1 cellular context compared by ENCODE assay signal in the genomic region with DNA sequence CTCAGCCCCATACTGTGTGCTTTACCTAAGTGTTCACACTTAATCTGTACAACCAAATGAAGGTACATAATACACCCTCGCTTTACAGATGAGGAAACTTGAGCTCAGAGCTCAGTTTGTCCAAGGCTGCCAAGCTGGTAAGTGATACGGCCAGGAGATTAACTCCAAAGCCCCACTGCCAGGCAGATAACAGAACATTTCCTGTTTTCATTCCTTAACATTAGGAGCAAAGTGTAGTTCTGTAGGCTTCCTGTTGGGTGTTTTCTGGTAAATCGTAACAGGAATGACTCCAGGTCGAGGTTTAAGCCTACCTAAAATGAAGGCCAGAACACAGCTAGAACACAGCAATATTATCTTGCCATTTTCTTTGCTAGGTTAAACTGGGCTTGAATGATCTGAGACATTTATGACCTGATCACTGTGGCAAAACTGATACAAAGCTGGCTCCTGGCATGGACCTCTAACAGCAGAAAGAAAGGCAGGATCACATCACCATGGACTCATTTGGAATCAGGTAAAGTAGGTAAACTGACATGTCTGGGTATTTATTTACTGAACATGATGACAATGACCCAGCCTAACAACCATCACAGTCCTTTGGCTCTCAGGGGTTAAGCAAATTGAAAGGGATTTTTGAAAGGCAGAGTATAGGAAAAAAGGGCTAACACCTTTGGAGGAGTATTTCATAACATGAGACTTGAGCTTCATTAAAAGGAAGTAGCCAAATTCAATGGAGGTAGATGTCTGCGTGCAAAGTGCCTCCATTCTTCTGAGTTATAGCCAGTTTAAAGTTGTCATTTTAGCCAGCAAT.
TF ChIP-seq lines count a peak whose summit lies in the region.

No MANE protein-coding gene starts in this region.

TF ChIP-seq in HepG2, 621 proteins besides CTCF, POLR2A, EP300 and RAD21 (continued from another document):
- TF ChIP-seq, protein P1, sequence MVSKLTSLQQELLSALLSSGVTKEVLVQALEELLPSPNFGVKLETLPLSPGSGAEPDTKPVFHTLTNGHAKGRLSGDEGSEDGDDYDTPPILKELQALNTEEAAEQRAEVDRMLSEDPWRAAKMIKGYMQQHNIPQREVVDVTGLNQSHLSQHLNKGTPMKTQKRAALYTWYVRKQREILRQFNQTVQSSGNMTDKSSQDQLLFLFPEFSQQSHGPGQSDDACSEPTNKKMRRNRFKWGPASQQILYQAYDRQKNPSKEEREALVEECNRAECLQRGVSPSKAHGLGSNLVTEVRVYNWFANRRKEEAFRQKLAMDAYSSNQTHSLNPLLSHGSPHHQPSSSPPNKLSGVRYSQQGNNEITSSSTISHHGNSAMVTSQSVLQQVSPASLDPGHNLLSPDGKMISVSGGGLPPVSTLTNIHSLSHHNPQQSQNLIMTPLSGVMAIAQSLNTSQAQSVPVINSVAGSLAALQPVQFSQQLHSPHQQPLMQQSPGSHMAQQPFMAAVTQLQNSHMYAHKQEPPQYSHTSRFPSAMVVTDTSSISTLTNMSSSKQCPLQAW (CRISPR knock-in tag; IDR thresholded peaks at IDR 0.05), result peak; percentile 71
- TF ChIP-seq SIX1 (CRISPR knock-in tag; IDR thresholded peaks at IDR 0.05; ENCODE audit: borderline replicate concordance) (peak; percentile 91; the same call in 1 of the 2 replicates), SMAD3 (CRISPR knock-in tag; IDR thresholded peaks at IDR 0.05) (no peak; the same call in 1 of the 2 replicates), BRD4 (CRISPR knock-in tag; IDR thresholded peaks at IDR 0.05) (no peak), ZKSCAN8 (CRISPR knock-in tag; IDR thresholded peaks at IDR 0.05; ENCODE audit: borderline replicate concordance) (peak; percentile 53; the same call in 1 of the 2 replicates), MTA3 (CRISPR knock-in tag; IDR thresholded peaks at IDR 0.05) (no peak), DPF2 (CRISPR knock-in tag; IDR thresholded peaks at IDR 0.05; ENCODE audit: borderline replicate concordance, low read depth) (peak; percentile 73), POLR2G (IDR thresholded peaks at IDR 0.05; ENCODE audit: low read depth, low read length) (0 out of 2 replicates have a peak, but pooled peaks have one; percentile 42), IKZF4 (CRISPR knock-in tag; IDR thresholded peaks at IDR 0.05; ENCODE audit: borderline replicate concordance, low read depth, not compliant biosample characterization) (no peak)
- TF ChIP-seq, protein P2, sequence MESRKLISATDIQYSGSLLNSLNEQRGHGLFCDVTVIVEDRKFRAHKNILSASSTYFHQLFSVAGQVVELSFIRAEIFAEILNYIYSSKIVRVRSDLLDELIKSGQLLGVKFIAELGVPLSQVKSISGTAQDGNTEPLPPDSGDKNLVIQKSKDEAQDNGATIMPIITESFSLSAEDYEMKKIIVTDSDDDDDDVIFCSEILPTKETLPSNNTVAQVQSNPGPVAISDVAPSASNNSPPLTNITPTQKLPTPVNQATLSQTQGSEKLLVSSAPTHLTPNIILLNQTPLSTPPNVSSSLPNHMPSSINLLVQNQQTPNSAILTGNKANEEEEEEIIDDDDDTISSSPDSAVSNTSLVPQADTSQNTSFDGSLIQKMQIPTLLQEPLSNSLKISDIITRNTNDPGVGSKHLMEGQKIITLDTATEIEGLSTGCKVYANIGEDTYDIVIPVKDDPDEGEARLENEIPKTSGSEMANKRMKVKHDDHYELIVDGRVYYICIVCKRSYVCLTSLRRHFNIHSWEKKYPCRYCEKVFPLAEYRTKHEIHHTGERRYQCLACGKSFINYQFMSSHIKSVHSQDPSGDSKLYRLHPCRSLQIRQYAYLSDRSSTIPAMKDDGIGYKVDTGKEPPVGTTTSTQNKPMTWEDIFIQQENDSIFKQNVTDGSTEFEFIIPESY (CRISPR knock-in tag; IDR thresholded peaks at IDR 0.05), result no peak
- TF ChIP-seq, protein P3, sequence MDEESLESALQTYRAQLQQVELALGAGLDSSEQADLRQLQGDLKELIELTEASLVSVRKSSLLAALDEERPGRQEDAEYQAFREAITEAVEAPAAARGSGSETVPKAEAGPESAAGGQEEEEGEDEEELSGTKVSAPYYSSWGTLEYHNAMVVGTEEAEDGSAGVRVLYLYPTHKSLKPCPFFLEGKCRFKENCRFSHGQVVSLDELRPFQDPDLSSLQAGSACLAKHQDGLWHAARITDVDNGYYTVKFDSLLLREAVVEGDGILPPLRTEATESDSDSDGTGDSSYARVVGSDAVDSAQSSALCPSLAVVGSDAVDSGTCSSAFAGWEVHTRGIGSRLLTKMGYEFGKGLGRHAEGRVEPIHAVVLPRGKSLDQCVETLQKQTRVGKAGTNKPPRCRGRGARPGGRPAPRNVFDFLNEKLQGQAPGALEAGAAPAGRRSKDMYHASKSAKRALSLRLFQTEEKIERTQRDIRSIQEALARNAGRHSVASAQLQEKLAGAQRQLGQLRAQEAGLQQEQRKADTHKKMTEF (CRISPR knock-in tag; IDR thresholded peaks at IDR 0.05), result 0 out of 2 replicates have a peak, but pooled peaks have one; percentile 14
- TF ChIP-seq, protein P4, sequence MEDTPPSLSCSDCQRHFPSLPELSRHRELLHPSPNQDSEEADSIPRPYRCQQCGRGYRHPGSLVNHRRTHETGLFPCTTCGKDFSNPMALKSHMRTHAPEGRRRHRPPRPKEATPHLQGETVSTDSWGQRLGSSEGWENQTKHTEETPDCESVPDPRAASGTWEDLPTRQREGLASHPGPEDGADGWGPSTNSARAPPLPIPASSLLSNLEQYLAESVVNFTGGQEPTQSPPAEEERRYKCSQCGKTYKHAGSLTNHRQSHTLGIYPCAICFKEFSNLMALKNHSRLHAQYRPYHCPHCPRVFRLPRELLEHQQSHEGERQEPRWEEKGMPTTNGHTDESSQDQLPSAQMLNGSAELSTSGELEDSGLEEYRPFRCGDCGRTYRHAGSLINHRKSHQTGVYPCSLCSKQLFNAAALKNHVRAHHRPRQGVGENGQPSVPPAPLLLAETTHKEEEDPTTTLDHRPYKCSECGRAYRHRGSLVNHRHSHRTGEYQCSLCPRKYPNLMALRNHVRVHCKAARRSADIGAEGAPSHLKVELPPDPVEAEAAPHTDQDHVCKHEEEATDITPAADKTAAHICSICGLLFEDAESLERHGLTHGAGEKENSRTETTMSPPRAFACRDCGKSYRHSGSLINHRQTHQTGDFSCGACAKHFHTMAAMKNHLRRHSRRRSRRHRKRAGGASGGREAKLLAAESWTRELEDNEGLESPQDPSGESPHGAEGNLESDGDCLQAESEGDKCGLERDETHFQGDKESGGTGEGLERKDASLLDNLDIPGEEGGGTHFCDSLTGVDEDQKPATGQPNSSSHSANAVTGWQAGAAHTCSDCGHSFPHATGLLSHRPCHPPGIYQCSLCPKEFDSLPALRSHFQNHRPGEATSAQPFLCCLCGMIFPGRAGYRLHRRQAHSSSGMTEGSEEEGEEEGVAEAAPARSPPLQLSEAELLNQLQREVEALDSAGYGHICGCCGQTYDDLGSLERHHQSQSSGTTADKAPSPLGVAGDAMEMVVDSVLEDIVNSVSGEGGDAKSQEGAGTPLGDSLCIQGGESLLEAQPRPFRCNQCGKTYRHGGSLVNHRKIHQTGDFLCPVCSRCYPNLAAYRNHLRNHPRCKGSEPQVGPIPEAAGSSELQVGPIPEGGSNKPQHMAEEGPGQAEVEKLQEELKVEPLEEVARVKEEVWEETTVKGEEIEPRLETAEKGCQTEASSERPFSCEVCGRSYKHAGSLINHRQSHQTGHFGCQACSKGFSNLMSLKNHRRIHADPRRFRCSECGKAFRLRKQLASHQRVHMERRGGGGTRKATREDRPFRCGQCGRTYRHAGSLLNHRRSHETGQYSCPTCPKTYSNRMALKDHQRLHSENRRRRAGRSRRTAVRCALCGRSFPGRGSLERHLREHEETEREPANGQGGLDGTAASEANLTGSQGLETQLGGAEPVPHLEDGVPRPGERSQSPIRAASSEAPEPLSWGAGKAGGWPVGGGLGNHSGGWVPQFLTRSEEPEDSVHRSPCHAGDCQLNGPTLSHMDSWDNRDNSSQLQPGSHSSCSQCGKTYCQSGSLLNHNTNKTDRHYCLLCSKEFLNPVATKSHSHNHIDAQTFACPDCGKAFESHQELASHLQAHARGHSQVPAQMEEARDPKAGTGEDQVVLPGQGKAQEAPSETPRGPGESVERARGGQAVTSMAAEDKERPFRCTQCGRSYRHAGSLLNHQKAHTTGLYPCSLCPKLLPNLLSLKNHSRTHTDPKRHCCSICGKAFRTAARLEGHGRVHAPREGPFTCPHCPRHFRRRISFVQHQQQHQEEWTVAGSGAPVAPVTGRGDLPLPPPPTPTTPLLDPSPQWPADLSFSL (CRISPR knock-in tag; IDR thresholded peaks at IDR 0.05), result no peak
